9 cellular contexts compared by ENCODE assay signal in genomic region chr15:88622605-88622975, GRCh38. TPM values are rescaled to one million over a fixed set of nuclear protein-coding genes. Genes with fewer than 3 reads are reported as not detected.
DNase-seq lines count a peak whose midpoint lies in the region; ATAC-seq and TF ChIP-seq lines count a peak whose summit lies in the region.
"Had no signal": no experiment of that assay in that cellular context is flagged by ENCODE, and none has a peak within 500 bp of the region (broad histone marks: within the 10 kb centered on the region; RNA-seq: fewer than 3 reads in every experiment).

No MANE protein-coding gene starts in this region.

- peaks cover 26% of the 10 kb centered on the region for H3K36me3 Mint-ChIP-seq in activated naive CD4-positive, alpha-beta T cell treated with anti-CD3 and anti-CD28 coated beads, Interleukin-2, amount 50 U/mL, for 24 hours
- H3K36me3 Mint-ChIP-seq in memory B cell: peaks cover 7% of the 10 kb centered on the region

- H3K4me3 ChIP-seq in ascending aorta: peak overlapping the region; percentile 73 to 97
- H3K4me3 ChIP-seq in urinary bladder (ENCODE audit: low read depth, low read length): no peak overlapping the region

- 60% methylated on average over 5 of the region's 5 CpGs for WGBS in urinary bladder

- H3K4me1 ChIP-seq in ascending aorta (peaks cover 5 to 26% of the 10 kb centered on the region in 2 donors), urinary bladder (ENCODE audit: insufficient read depth) (no peaks in the 10 kb centered on the region)

- H3K4me1 Mint-ChIP-seq in activated naive CD4-positive, alpha-beta T cell treated with anti-CD3 and anti-CD28 coated beads, Interleukin-2, amount 50 U/mL, for 24 hours: peaks cover 53% of the 10 kb centered on the region
- H3K4me1 Mint-ChIP-seq in memory B cell: peaks cover 34% of the 10 kb centered on the region

- peak overlapping the region; percentile 98 for H3K4me3 Mint-ChIP-seq in activated naive CD4-positive, alpha-beta T cell treated with anti-CD3 and anti-CD28 coated beads, Interleukin-2, amount 50 U/mL, for 24 hours
- peak overlapping the region; percentile 90 for H3K4me3 Mint-ChIP-seq in memory B cell

- intact Hi-C loops in ascending aorta (cut with DNase I): loop anchor here (10.0 kb wide), 1 partner anchor 572 kb away; no protein-coding TSS in a partner anchor

- no peak for DNase-seq in activated naive CD4-positive, alpha-beta T cell treated with Interleukin-2 at 50 U/mL for 16 hours
- DNase-seq in ascending aorta (ENCODE audit: low spot score in 2 of 2): peak in 1 of 2 donors; percentile 53
- DNase-seq in memory B cell (ENCODE audit: low spot score in 2 of 2): no peak
- DNase-seq in DMS 273 (lab: John Stamatoyannopoulos, UW; ENCODE audit: unreplicated experiment): no peak
- no peak for DNase-seq in NCI-H1105 treated with DMSO at 0.1 percent for 48 hours (lab: John Stamatoyannopoulos, UW)

- H3K27me3 ChIP-seq in ascending aorta: no peaks in the 10 kb centered on the region

- peaks cover 15 to 17% of the 10 kb centered on the region in 2 donors for H3K36me3 ChIP-seq in ascending aorta
- H3K36me3 ChIP-seq in urinary bladder (ENCODE audit: insufficient read depth): no peaks in the 10 kb centered on the region
- H3K36me3 ChIP-seq: neutrophil had no signal

- H3K9me3 Mint-ChIP-seq in activated naive CD4-positive, alpha-beta T cell treated with anti-CD3 and anti-CD28 coated beads, Interleukin-2, amount 50 U/mL, for 24 hours: no peaks in the 10 kb centered on the region
- no peaks in the 10 kb centered on the region for H3K9me3 Mint-ChIP-seq in memory B cell

- H3K27me3 Mint-ChIP-seq in activated naive CD4-positive, alpha-beta T cell treated with anti-CD3 and anti-CD28 coated beads, Interleukin-2, amount 50 U/mL, for 24 hours: no peaks in the 10 kb centered on the region
- peaks cover 3% of the 10 kb centered on the region for H3K27me3 Mint-ChIP-seq in memory B cell

- H3K27ac ChIP-seq in ascending aorta (peak overlapping the region; percentile 91 to 93), urinary bladder (ENCODE audit: low read depth) (peak overlapping the region; percentile 45)
- H3K27ac ChIP-seq: neutrophil had no signal

- H3K9me3 ChIP-seq in ascending aorta: no peaks in the 10 kb centered on the region
- H3K9me3 ChIP-seq: neutrophil had no signal

- ATAC-seq in memory B cell (ENCODE audit: low read depth): no peak
- no peak for ATAC-seq in HG03439 (IDR thresholded peaks at IDR 0.05; ENCODE audit: unreplicated experiment)

- no peak for TF ChIP-seq CTCF in ascending aorta (IDR thresholded peaks at IDR 0.05)

- peak overlapping the region; percentile 93 for H3K27ac Mint-ChIP-seq in activated naive CD4-positive, alpha-beta T cell treated with anti-CD3 and anti-CD28 coated beads, Interleukin-2, amount 50 U/mL, for 24 hours
- peak overlapping the region; percentile 93 for H3K27ac Mint-ChIP-seq in memory B cell

RNA-seq across cellular contexts. Expression of gene AEN, which starts 1.4 kb away (rescaled TPM):
- 13.5 TPM for total RNA-seq in ascending aorta
- 5.4 TPM for total RNA-seq in urinary bladder
- 9.3 TPM for polyA plus RNA-seq in urinary bladder

RNA-seq across cellular contexts. Expression of gene ISG20, which starts 16.2 kb away (rescaled TPM):
- total RNA-seq in ascending aorta (5.3 TPM), urinary bladder (1.7 TPM)
- 9.1 TPM for polyA plus RNA-seq in urinary bladder
